ENCODE assay signal across 11 cellular contexts in the genomic region with DNA sequence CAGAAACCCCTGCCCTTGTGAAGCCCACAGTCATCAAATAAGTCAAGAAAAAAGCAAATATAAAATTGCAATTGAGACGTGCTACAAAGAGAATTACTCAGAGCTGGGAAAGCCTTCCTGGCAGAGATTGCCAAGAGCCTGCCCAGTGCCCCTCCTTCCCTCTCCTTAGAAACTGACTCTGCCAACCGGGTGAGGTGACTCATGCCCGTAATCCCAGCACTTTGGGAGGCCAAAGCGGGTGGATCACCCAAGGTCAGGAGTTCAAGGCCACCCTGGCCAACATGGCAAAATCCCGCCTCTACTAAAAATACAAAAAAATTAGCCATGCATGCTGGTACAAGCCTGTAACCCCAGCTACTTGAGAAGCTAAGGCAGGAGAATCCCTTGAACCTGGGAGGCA.
DNase-seq lines count a peak whose midpoint lies in the region; ATAC-seq and TF ChIP-seq lines count a peak whose summit lies in the region.
"Had no signal": no experiment of that assay in that cellular context is flagged by ENCODE, and none has a peak within 500 bp of the region (broad histone marks: within the 10 kb centered on the region; RNA-seq: fewer than 3 reads in every experiment).

No MANE protein-coding gene starts in this region.

- DNase-seq in heart left ventricle: peak in 2 of 5 donors; percentile 61 to 70
- no peak for DNase-seq in left ventricle myocardium inferior
- peak; percentile 89 for DNase-seq in adipocyte (ENCODE audit: low read depth)
- DNase-seq in right cardiac atrium: peak in 2 of 3 donors; percentile 55 to 69
- DNase-seq in aorta: peak in 1 of 2 donors; percentile 80
- no peak for DNase-seq in activated CD4-positive, alpha-beta T cell treated with anti-CD3 and anti-CD28 coated beads, Interleukin-2, amount 50 U/mL, for 1 hour
- DNase-seq in T-cell: no peak
- DNase-seq: KG1 had no signal

- ATAC-seq in heart left ventricle: peak in 3 of 4 donors; percentile 41 to 81 (median 63)
- peak; percentile 54 to 74 for ATAC-seq in right cardiac atrium
- ATAC-seq in aorta (ENCODE audit: low FRiP score): peak; percentile 28
- ATAC-seq in GM18873 (IDR thresholded peaks at IDR 0.05; ENCODE audit: low FRiP score, unreplicated experiment): no peak
- ATAC-seq in T-cell (replicated peaks in 1 of 4): no peak
- ATAC-seq: stimulated activated memory B cell treated with anti-CD40 and anti-IgM and Interleukin-4, amounts not matched to agents 10 μg/mL and 1 μg/mL and 100 μg/mL, for 72 hours had no signal

- peaks cover 18 to 27% of the 10 kb centered on the region in 2 donors for H3K27me3 Mint-ChIP-seq in T-cell

- TF ChIP-seq CTCF in heart left ventricle (IDR thresholded peaks at IDR 0.05) (no peak), left ventricle myocardium inferior (IDR thresholded peaks at IDR 0.05; ENCODE audit: borderline replicate concordance) (no peak)

- no peak overlapping the region for H3K27ac Mint-ChIP-seq in T-cell
- H3K27ac Mint-ChIP-seq: stimulated activated memory B cell treated with anti-CD40 and anti-IgM and Interleukin-4, amounts not matched to agents 10 μg/mL and 1 μg/mL and 100 μg/mL, for 72 hours had no signal

- H3K4me3 Mint-ChIP-seq in T-cell: no peak overlapping the region
- H3K4me3 Mint-ChIP-seq: stimulated activated memory B cell treated with anti-CD40 and anti-IgM and Interleukin-4, amounts not matched to agents 10 μg/mL and 1 μg/mL and 100 μg/mL, for 72 hours had no signal

- no peaks in the 10 kb centered on the region for H3K9me3 Mint-ChIP-seq in T-cell

- H3K4me1 Mint-ChIP-seq in T-cell: peaks cover 0 to 6% (median 0%) of the 10 kb centered on the region in 3 donors
- H3K4me1 Mint-ChIP-seq: stimulated activated memory B cell treated with anti-CD40 and anti-IgM and Interleukin-4, amounts not matched to agents 10 μg/mL and 1 μg/mL and 100 μg/mL, for 72 hours had no signal

- CTCF ChIA-PET in T-cell (lab: Charles Lee): no interaction called here

- POLR2A ChIA-PET in T-cell (lab: Charles Lee): no interaction called here

- no peaks in the 10 kb centered on the region for H3K36me3 Mint-ChIP-seq in T-cell
- H3K36me3 Mint-ChIP-seq: stimulated activated memory B cell treated with anti-CD40 and anti-IgM and Interleukin-4, amounts not matched to agents 10 μg/mL and 1 μg/mL and 100 μg/mL, for 72 hours had no signal

- H3K27ac ChIP-seq in heart left ventricle: no peak overlapping the region
- no peak overlapping the region for H3K27ac ChIP-seq in left ventricle myocardium inferior (replicated peaks)
- H3K27ac ChIP-seq in right cardiac atrium (ENCODE audit: low read length): no peak overlapping the region
- H3K27ac ChIP-seq in aorta (ENCODE audit: low read depth in 1 of 2, low read length in 2 of 2): no peak overlapping the region
- H3K27ac ChIP-seq: BLaER1 had no signal

- intact Hi-C loops in heart left ventricle (cut with DNase I): loop anchor here in 2 of 10 donors (5.0 to 10.0 kb wide), 2 partner anchors 52 to 79 kb away; a partner anchor contains a TSS
- intact Hi-C loops in left ventricle myocardium inferior (cut with micrococcal nuclease): no loop called here
- intact Hi-C loops in right cardiac atrium (cut with DNase I): no loop called here
- intact Hi-C loops in aorta (cut with DNase I): no loop called here

- TF ChIP-seq POLR2A in heart left ventricle (IDR thresholded peaks at IDR 0.05): no peak

- H3K4me3 ChIP-seq in heart left ventricle (no peak overlapping the region), left ventricle myocardium inferior (no peak overlapping the region), adipocyte (ENCODE audit: low read length) (no peak overlapping the region), right cardiac atrium (ENCODE audit: low read length) (no peak overlapping the region), aorta (ENCODE audit: low read length in 2 of 2) (no peak overlapping the region)
- H3K4me3 ChIP-seq: BLaER1 had no signal

- peaks cover 0 to 25% (median 5%) of the 10 kb centered on the region in 12 donors for H3K4me1 ChIP-seq in heart left ventricle
- H3K4me1 ChIP-seq in left ventricle myocardium inferior: peaks cover 25% of the 10 kb centered on the region
- H3K4me1 ChIP-seq in adipocyte (ENCODE audit: control insufficient read depth, insufficient read depth, low read length): peaks cover 10% of the 10 kb centered on the region
- H3K4me1 ChIP-seq in right cardiac atrium (ENCODE audit: control insufficient read depth, insufficient read depth, low read length): peaks cover 6% of the 10 kb centered on the region
- no peaks in the 10 kb centered on the region for H3K4me1 ChIP-seq in aorta (ENCODE audit: control insufficient read depth in 1 of 2, insufficient read depth in 2 of 2, low read length in 2 of 2)
- H3K4me1 ChIP-seq: BLaER1 had no signal

- WGBS in heart left ventricle, 4 donors: 37 to 65% (median 47%) methylated on average over 5 of the region's 5 CpGs
- WGBS in right cardiac atrium: 30% methylated on average over 5 of the region's 5 CpGs
- 7 to 8% methylated on average over 5 of the region's 5 CpGs for WGBS in aorta, 2 donors

- H3K36me3 ChIP-seq in heart left ventricle (no peaks in the 10 kb centered on the region), left ventricle myocardium inferior (no peaks in the 10 kb centered on the region), adipocyte (ENCODE audit: control insufficient read depth, insufficient read depth, low read length, severe bottlenecking) (no peaks in the 10 kb centered on the region), aorta (ENCODE audit: control insufficient read depth in 1 of 2, insufficient read depth in 2 of 2, low read length in 1 of 2) (no peaks in the 10 kb centered on the region)
- H3K36me3 ChIP-seq: BLaER1 had no signal

- peaks cover 0 to 8% (median 0%) of the 10 kb centered on the region in 12 donors for H3K9me3 ChIP-seq in heart left ventricle
- peaks cover 9% of the 10 kb centered on the region for H3K9me3 ChIP-seq in left ventricle myocardium inferior (replicated peaks)
- H3K9me3 ChIP-seq in adipocyte (ENCODE audit: control insufficient read depth, low read length): peaks cover 12% of the 10 kb centered on the region
- H3K9me3 ChIP-seq in right cardiac atrium (ENCODE audit: control insufficient read depth, low read length): peaks cover 3% of the 10 kb centered on the region
- peaks cover 2% of the 10 kb centered on the region for H3K9me3 ChIP-seq in aorta (ENCODE audit: control insufficient read depth, low read length)

- peaks cover 0 to 8% (median 0%) of the 10 kb centered on the region in 9 donors for H3K27me3 ChIP-seq in heart left ventricle
- H3K27me3 ChIP-seq in left ventricle myocardium inferior (ENCODE audit: low read depth): peaks cover 24% of the 10 kb centered on the region
- peaks cover 47% of the 10 kb centered on the region for H3K27me3 ChIP-seq in adipocyte (replicated peaks; ENCODE audit: control insufficient read depth, insufficient read depth, low read length)
- H3K27me3 ChIP-seq in right cardiac atrium (ENCODE audit: control insufficient read depth, insufficient read depth): no peaks in the 10 kb centered on the region
- H3K27me3 ChIP-seq in aorta (ENCODE audit: control insufficient read depth in 1 of 2, insufficient read depth in 2 of 2, low read length in 1 of 2): no peaks in the 10 kb centered on the region
- H3K27me3 ChIP-seq: BLaER1 had no signal

- H3K9ac ChIP-seq in adipocyte (ENCODE audit: low read length): no peak overlapping the region
- H3K9ac ChIP-seq: BLaER1 had no signal

Comparison
In these comparisons a context has a peak if more than half of its experiments do, and no peak if none do; other contexts are left out.
1. DNase-seq: peak in adipocyte (single experiment) and right cardiac atrium (2 of 3); none in left ventricle myocardium inferior (single experiment), activated CD4-positive, alpha-beta T cell treated with anti-CD3 and anti-CD28 coated beads, Interleukin-2, amount 50 U/mL, for 1 hour (single experiment) and T-cell (0 of 34).
2. ATAC-seq: peak in heart left ventricle (3 of 4), right cardiac atrium (2 of 2) and aorta (single experiment); none in GM18873 (single experiment) and T-cell (0 of 4).